ENCODE assay signal across 1 cellular context in the genomic region with DNA sequence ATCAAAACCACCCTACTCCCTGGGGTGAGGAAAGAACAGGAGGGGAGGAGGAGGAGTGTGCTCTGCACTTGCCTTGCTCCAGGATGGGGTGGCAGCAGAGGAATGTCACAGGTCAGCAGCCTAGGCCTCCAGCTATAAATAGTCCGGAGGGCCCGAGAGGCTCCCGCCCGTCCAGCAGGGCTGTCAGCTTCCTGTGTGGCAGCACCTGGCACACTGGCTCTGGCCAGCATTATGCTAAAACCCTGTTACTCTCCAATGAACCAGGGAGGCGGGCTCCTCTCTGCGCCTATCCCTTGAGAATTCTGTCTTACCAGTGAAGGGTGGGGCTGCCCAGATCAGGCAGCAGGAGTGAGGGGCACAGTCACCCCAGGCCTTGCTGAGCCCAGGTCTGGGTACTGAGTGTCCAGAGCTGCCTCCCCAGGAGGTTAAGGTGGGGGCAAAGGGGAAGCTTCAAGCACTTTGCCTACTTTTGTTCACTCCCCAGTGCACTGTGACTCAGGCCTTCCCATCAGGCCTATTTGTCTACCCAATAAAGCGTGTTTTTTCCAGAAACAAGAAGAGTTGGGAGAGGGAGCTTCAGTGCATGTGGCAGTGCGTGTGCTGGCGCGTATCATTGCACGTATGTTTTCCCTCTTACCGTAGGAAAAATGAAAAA.
TF ChIP-seq lines count a peak whose summit lies in the region.

No MANE protein-coding gene starts in this region.

TF ChIP-seq in GM23338, 12 proteins besides CTCF, POLR2A, EP300 and RAD21 (continued from another document):
- TF ChIP-seq ZNF462 (CRISPR knock-in tag; IDR thresholded peaks at IDR 0.05) (no peak), EZH2phosphoT487 (IDR thresholded peaks at IDR 0.05; ENCODE audit: unreplicated experiment) (no peak), REST (IDR thresholded peaks at IDR 0.05; ENCODE audit: unreplicated experiment) (no peak), JUNB (IDR thresholded peaks at IDR 0.05; ENCODE audit: unreplicated experiment) (no peak), NANOG (IDR thresholded peaks at IDR 0.05; ENCODE audit: borderline replicate concordance) (no peak), POLR2AphosphoS5 (IDR thresholded peaks at IDR 0.05; ENCODE audit: low read depth) (no peak)
